Comparison of ENCODE assay signal across 28 cellular contexts in genomic region chr1:65489481-65489880, GRCh38.
"Had no signal": no experiment of that assay in that cellular context is flagged by ENCODE, and none has a peak within 500 bp of the region (broad histone marks: within the 10 kb centered on the region; RNA-seq: fewer than 3 reads in every experiment).

No MANE protein-coding gene starts in this region.

- H3K27ac ChIP-seq: adrenal gland, body of pancreas, cardiac muscle cell, colonic mucosa, epithelial cell of prostate, foreskin keratinocyte, gastrocnemius medialis, WERI-Rb-1 had no signal

- DNase-seq: activated B cell treated with CpG ODN at 0.5 μM for 24 hours; activated CD4-positive, alpha-beta T cell treated with anti-CD3 and anti-CD28 coated beads for 48 hours; activated CD4-positive, alpha-beta T cell treated with anti-CD3 and anti-CD28 coated beads, Interleukin-2, amount 50 U/mL, for 1 hour; activated CD4-positive, alpha-beta T cell treated with anti-CD3 and anti-CD28 coated beads, Interleukin-2, amount 50 U/mL, for 48 hours; activated CD8-positive, alpha-beta memory T cell treated with anti-CD3 and anti-CD28 coated beads for 24 hours; activated CD8-positive, alpha-beta T cell treated with anti-CD3 and anti-CD28 coated beads for 36 hours; activated effector memory CD4-positive, alpha-beta T cell treated with anti-CD3 and anti-CD28 coated beads, Interleukin-2, amount 50 U/mL, for 16 hours; activated naive CD4-positive, alpha-beta T cell treated with anti-CD3 and anti-CD28 coated beads, Interleukin-2, amount 10 ng/mL, durations not matched to agents 7 days and 5 days; activated T-cell treated with anti-CD3 and anti-CD28 coated beads, Interleukin-2, amount 50 U/mL, for 4 hours; adrenal gland; amygdala; aorta; body of pancreas; central memory CD4-positive, alpha-beta T cell; cerebellar nuclear complex; colonic mucosa; effector CD8-positive, alpha-beta T cell; esophagus squamous epithelium; foreskin keratinocyte; gastrocnemius medialis; glutamatergic neuron; heart left ventricle; SW 1271; T-cell; T-helper 9 cell; WERI-Rb-1 had no signal

- H3K27me3 ChIP-seq: adrenal gland, body of pancreas, cardiac muscle cell, colonic mucosa, esophagus squamous epithelium, foreskin keratinocyte, gastrocnemius medialis, heart left ventricle had no signal

- H3K36me3 ChIP-seq: adrenal gland, cardiac muscle cell, colonic mucosa, esophagus squamous epithelium, gastrocnemius medialis, heart left ventricle, WERI-Rb-1 had no signal

- H3K9me3 ChIP-seq: adrenal gland, body of pancreas, colonic mucosa, esophagus squamous epithelium, gastrocnemius medialis, heart left ventricle had no signal

- H3K4me3 ChIP-seq: adrenal gland, body of pancreas, cardiac muscle cell, colonic mucosa, esophagus squamous epithelium, gastrocnemius medialis, heart left ventricle had no signal

- H3K4me1 ChIP-seq: adrenal gland, colonic mucosa, esophagus squamous epithelium, foreskin keratinocyte, gastrocnemius medialis had no signal
